ENCODE assay signal across 9 cellular contexts in genomic region chr18:3455090-3455640, GRCh38. TPM values are rescaled to one million over a fixed set of nuclear protein-coding genes. Genes with fewer than 3 reads are reported as not detected.
A peak's percentile ranks its signal among the peaks of the same experiment; 100 is the strongest.
DNase-seq lines count a peak whose midpoint lies in the region; ATAC-seq, FAIRE-seq and TF ChIP-seq lines count a peak whose summit lies in the region.
"Had no signal": no experiment of that assay in that cellular context is flagged by ENCODE, and none has a peak within 500 bp of the region (broad histone marks: within the 10 kb centered on the region; RNA-seq: fewer than 3 reads in every experiment).

No MANE protein-coding gene starts in this region.

- WGBS in A549 (ENCODE audit: missing lambda C conversion rate): 1% methylated on average over 3 of the region's 3 CpGs

- H3K9me3 ChIP-seq in A549 (no peaks in the 10 kb centered on the region), mucosa of rectum (ENCODE audit: control insufficient read depth in 2 of 2, low read length in 2 of 2) (no peaks in the 10 kb centered on the region)

- no peak; the same call in 2 of the 3 replicates for TF ChIP-seq CTCF in A549 (IDR thresholded peaks at IDR 0.05)
- TF ChIP-seq CTCF in chondrocyte (IDR thresholded peaks at IDR 0.05): peak; percentile 63

- TF ChIP-seq RAD21 in A549 (conservative IDR thresholded peaks at IDR 0.05 in 1 of 2, IDR thresholded peaks at IDR 0.05 in 1 of 2): no peak

- peaks cover 30 to 53% (median 40%) of the 10 kb centered on the region in 3 donors for H3K4me1 Mint-ChIP-seq in IgD-negative memory B cell
- H3K4me1 Mint-ChIP-seq in chondrocyte (ENCODE audit: low read depth): peaks cover 64% of the 10 kb centered on the region

- H3K4me1 ChIP-seq in A549 (peaks cover 32% of the 10 kb centered on the region), mucosa of rectum (ENCODE audit: control insufficient read depth in 2 of 2, insufficient read depth in 2 of 2, low read length in 2 of 2) (peaks cover 32 to 50% of the 10 kb centered on the region in 2 donors)

- H3K27ac Mint-ChIP-seq in IgD-negative memory B cell (peak overlapping the region; percentile 98 to 100 (median 100)), chondrocyte (ENCODE audit: unreplicated experiment) (peak overlapping the region; percentile 98)

- TF ChIP-seq POLR2A in A549 (IDR thresholded peaks at IDR 0.05; ENCODE audit: low read length): no peak

- H3K36me3 Mint-ChIP-seq in IgD-negative memory B cell (peaks cover 4% of the 10 kb centered on the region), chondrocyte (ENCODE audit: low read depth) (peaks cover 28% of the 10 kb centered on the region)

- H3K36me3 ChIP-seq in mucosa of rectum (ENCODE audit: control insufficient read depth in 2 of 2, insufficient read depth in 2 of 2, low read length in 2 of 2): peaks cover 11 to 12% of the 10 kb centered on the region in 2 donors

- peak overlapping the region; percentile 98 for H3K4me2 ChIP-seq in A549

- H3K27ac ChIP-seq in A549: peak overlapping the region; percentile 98 to 100
- peak overlapping the region; percentile 93 to 99 for H3K27ac ChIP-seq in mucosa of rectum (ENCODE audit: low read depth in 2 of 2, low read length in 2 of 2)

- H3K4me3 Mint-ChIP-seq in IgD-negative memory B cell: peak overlapping the region in 2 of 4 donors; percentile 97 to 98
- H3K4me3 Mint-ChIP-seq in chondrocyte (ENCODE audit: unreplicated experiment): peak overlapping the region; percentile 95

- no peaks in the 10 kb centered on the region for H3K27me3 ChIP-seq in mucosa of rectum (ENCODE audit: control insufficient read depth in 2 of 2, insufficient read depth in 2 of 2, low read length in 2 of 2)

- no peak for FAIRE-seq in A549 (lab: Jason Lieb, UNC)

- CTCF ChIA-PET in A549 (lab: Yijun Ruan, JAX): interaction anchor here (0.8 to 11.1 kb wide), 19 partner anchors 9 to 415 kb away, joined by 3 to 109 read pairs (median 4); no protein-coding TSS in a partner anchor

- H3K4me3 ChIP-seq in A549 (peak overlapping the region; percentile 93), mucosa of rectum (ENCODE audit: low read length in 2 of 2) (peak overlapping the region in 1 of 2 donors; percentile 96)

- ATAC-seq in A549 (no peak), GM18498 (IDR thresholded peaks at IDR 0.05; ENCODE audit: unreplicated experiment) (no peak)

- peaks cover 0 to 2% (median 0%) of the 10 kb centered on the region in 3 donors for H3K9me3 Mint-ChIP-seq in IgD-negative memory B cell
- H3K9me3 Mint-ChIP-seq in chondrocyte (ENCODE audit: low read depth): no peaks in the 10 kb centered on the region

- DNase-seq in A549 (ENCODE audit: low read depth in 1 of 2, low spot score in 1 of 2) (no peak), chondrocyte (ENCODE audit: low spot score) (no peak), NCI-H1930 (lab: John Stamatoyannopoulos, UW) (no peak), NOMO-1 treated with dmso at 0.1 percent for 144 hours (lab: John Stamatoyannopoulos, UW; ENCODE audit: unreplicated experiment) (no peak), SHP77 (lab: John Stamatoyannopoulos, UW) (no peak)
- DNase-seq: NCI-H2029 had no signal

- POLR2A ChIA-PET in A549 (lab: Yijun Ruan, JAX): interaction anchor here (0.6 to 11.5 kb wide), 10 partner anchors 9 to 211 kb away, joined by 3 to 146 read pairs (median 8); no protein-coding TSS in a partner anchor

- H3K27me3 Mint-ChIP-seq in IgD-negative memory B cell (no peaks in the 10 kb centered on the region), chondrocyte (ENCODE audit: low read depth) (no peaks in the 10 kb centered on the region)

- H3K9ac ChIP-seq in mucosa of rectum (ENCODE audit: low read depth in 1 of 2, low read length in 2 of 2): peak overlapping the region; percentile 60 to 100

- TF ChIP-seq EP300 in A549 (IDR thresholded peaks at IDR 0.05): no peak

TF ChIP-seq in A549, 52 proteins besides CTCF, POLR2A, EP300 and RAD21:
- TF ChIP-seq HOXA7 (CRISPR knock-in tag; IDR thresholded peaks at IDR 0.05) (peak; percentile 39; the same call in 1 of the 2 replicates), PBX3 (IDR thresholded peaks at IDR 0.05) (no peak)

RNA-seq across cellular contexts. Expression of gene TGIF1, which starts 5.2 kb away (rescaled TPM):
- polyA plus RNA-seq in A549 (2011; rRNA removed): 174 and 196 TPM in 2 replicates
- polyA plus RNA-seq in A549 (2012; cell fraction: cytosol; rRNA removed): 187 and 232 TPM in 2 replicates
- polyA plus RNA-seq in A549 (2012; cell fraction: nucleus; rRNA removed): 218 and 317 TPM in 2 replicates
- polyA plus RNA-seq in A549 (2017; fragmentation: RNase III; extraction: RNeasy Plus Mini Kit Qiagen cat#74134 plus additional on column Dnase treatment): 132 to 160 TPM (median 159 TPM) in 3 replicates
- 302 and 322 TPM in 2 replicates for polyA minus RNA-seq in A549 (2011; rRNA and poly(A)+ RNA removed)
- polyA plus RNA-seq in IgD-negative memory B cell: 38.7 TPM
- 26.5 to 67.0 TPM (median 58.5 TPM) in 3 replicates for total RNA-seq in chondrocyte
